32 cellular contexts compared by ENCODE assay signal in the genomic region with DNA sequence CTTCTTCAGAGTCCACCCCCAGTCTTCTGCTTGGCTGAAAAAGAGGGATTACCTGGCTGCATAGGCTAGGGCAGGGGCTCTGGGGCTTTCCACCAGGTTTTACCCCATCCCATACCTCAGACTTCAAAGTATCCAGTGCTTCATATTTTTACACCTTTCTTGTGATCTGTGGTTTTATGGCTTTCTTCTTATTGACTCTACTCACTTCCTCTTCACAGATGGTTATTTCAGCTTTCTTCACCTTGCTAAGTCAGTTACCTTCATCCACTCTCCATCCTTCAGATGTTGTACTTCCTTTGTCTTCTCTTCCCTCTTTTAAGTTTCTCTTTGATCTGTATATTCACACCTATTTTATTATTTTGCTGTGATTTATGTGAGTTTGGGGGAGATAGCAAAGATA.
"Had no signal": no experiment of that assay in that cellular context is flagged by ENCODE, and none has a peak within 500 bp of the region (broad histone marks: within the 10 kb centered on the region; RNA-seq: fewer than 3 reads in every experiment).

No MANE protein-coding gene starts in this region.

- H3K4me3 Mint-ChIP-seq: activated CD4-positive, alpha-beta memory T cell treated with anti-CD3 and anti-CD28 coated beads, Interleukin-2, amount 10 ng/mL, durations not matched to agents 7 days and 5 days; activated CD4-positive, alpha-beta T cell treated with anti-CD3 and anti-CD28 coated beads for 36 hours; activated CD8-positive, alpha-beta memory T cell treated with anti-CD3 and anti-CD28 coated beads, Interleukin-2, amount 10 ng/mL, durations not matched to agents 7 days and 5 days; activated naive CD4-positive, alpha-beta T cell treated with anti-CD3 and anti-CD28 coated beads, Interleukin-2, amount 10 ng/mL, durations not matched to agents 7 days and 5 days; activated naive CD8-positive, alpha-beta T cell; activated naive CD8-positive, alpha-beta T cell treated with anti-CD3 and anti-CD28 coated beads, Interleukin-2, amount 50 U/mL, for 24 hours; brain; WTC11 had no signal

- H3K4me1 Mint-ChIP-seq: activated CD4-positive, alpha-beta memory T cell treated with anti-CD3 and anti-CD28 coated beads, Interleukin-2, amount 10 ng/mL, durations not matched to agents 7 days and 5 days; activated CD4-positive, alpha-beta T cell treated with anti-CD3 and anti-CD28 coated beads for 36 hours; activated CD8-positive, alpha-beta memory T cell treated with anti-CD3 and anti-CD28 coated beads, Interleukin-2, amount 10 ng/mL, durations not matched to agents 7 days and 5 days; activated naive CD8-positive, alpha-beta T cell treated with anti-CD3 and anti-CD28 coated beads, Interleukin-2, amount 50 U/mL, for 24 hours; brain; WTC11 had no signal

- H3K9me3 Mint-ChIP-seq: WTC11 had no signal

- H3K4me3 ChIP-seq: PC-9 had no signal

- ATAC-seq: activated CD4-positive, alpha-beta T cell treated with anti-CD3 and anti-CD28 coated beads for 36 hours; activated CD4-positive, CD25-positive, alpha-beta regulatory T cell treated with anti-CD3 and anti-CD28 coated beads, Interleukin-2, amount 50 U/mL, for 24 hours; activated CD8-positive, alpha-beta memory T cell treated with anti-CD3 and anti-CD28 coated beads, Interleukin-2, amount 10 ng/mL, durations not matched to agents 7 days and 5 days; activated naive CD8-positive, alpha-beta T cell treated with anti-CD3 and anti-CD28 coated beads, Interleukin-2, amount 50 U/mL, for 24 hours; Right ventricle myocardium inferior; WTC11 had no signal

- H3K27me3 Mint-ChIP-seq: activated CD4-positive, alpha-beta memory T cell treated with anti-CD3 and anti-CD28 coated beads, Interleukin-2, amount 10 ng/mL, durations not matched to agents 7 days and 5 days; activated CD4-positive, alpha-beta T cell treated with anti-CD3 and anti-CD28 coated beads for 36 hours; activated CD8-positive, alpha-beta memory T cell treated with anti-CD3 and anti-CD28 coated beads, Interleukin-2, amount 10 ng/mL, durations not matched to agents 7 days and 5 days; activated naive CD4-positive, alpha-beta T cell treated with anti-CD3 and anti-CD28 coated beads, Interleukin-2, amount 10 ng/mL, durations not matched to agents 7 days and 5 days; activated naive CD8-positive, alpha-beta T cell; brain had no signal

- H3K27ac Mint-ChIP-seq: activated CD4-positive, alpha-beta memory T cell treated with anti-CD3 and anti-CD28 coated beads, Interleukin-2, amount 10 ng/mL, durations not matched to agents 7 days and 5 days; activated CD4-positive, alpha-beta T cell treated with anti-CD3 and anti-CD28 coated beads for 36 hours; activated CD8-positive, alpha-beta memory T cell treated with anti-CD3 and anti-CD28 coated beads, Interleukin-2, amount 10 ng/mL, durations not matched to agents 7 days and 5 days; activated naive CD4-positive, alpha-beta T cell treated with anti-CD3 and anti-CD28 coated beads, Interleukin-2, amount 10 ng/mL, durations not matched to agents 7 days and 5 days; activated naive CD8-positive, alpha-beta T cell; activated naive CD8-positive, alpha-beta T cell treated with anti-CD3 and anti-CD28 coated beads, Interleukin-2, amount 50 U/mL, for 24 hours; brain; WTC11 had no signal

- DNase-seq: activated CD4-positive, alpha-beta memory T cell treated with anti-CD3 and anti-CD28 coated beads, Interleukin-2, amount 10 ng/mL, durations not matched to agents 7 days and 5 days; activated CD4-positive, alpha-beta T cell treated with anti-CD3 and anti-CD28 coated beads for 36 hours; activated CD8-positive, alpha-beta memory T cell treated with anti-CD3 and anti-CD28 coated beads for 24 hours; activated CD8-positive, alpha-beta memory T cell treated with anti-CD3 and anti-CD28 coated beads, Interleukin-2, amount 10 ng/mL, durations not matched to agents 7 days and 5 days; activated CD8-positive, alpha-beta memory T cell treated with anti-CD3 and anti-CD28 coated beads, Interleukin-2, amount 50 U/mL, for 48 hours; activated effector memory CD4-positive, alpha-beta T cell treated with Interleukin-2 at 50 U/mL for 16 hours; activated naive CD4-positive, alpha-beta T cell treated with anti-CD3 and anti-CD28 coated beads, Interleukin-2, amount 10 ng/mL, durations not matched to agents 7 days and 5 days; activated naive CD8-positive, alpha-beta T cell treated with anti-CD3 and anti-CD28 coated beads, Interleukin-2, amount 50 U/mL, for 24 hours; activated T-cell treated with anti-CD3 and anti-CD28 coated beads, Interleukin-2, amount 50 U/mL, for 48 hours; anterior cingulate cortex; caudate nucleus; cerebellar nuclear complex; NCI-H1092 treated with DMSO at 0.1 percent for 48 hours; NCI-H1417; NCI-H146; NCI-H187; NCI-H2029 treated with DMSO at 0.1 percent for 48 hours; NCI-H2107; NCI-H2171; NCI-H510A; NCI-H526; NCI-H748 treated with DMSO at 0.1 percent for 48 hours; NK-92 treated with Interleukin-12 subunit alpha and Interleukin-12 subunit beta, amount 100 ng/mL, for 24 hours; PC-9; SIG-M5; SW 1271; T1000 had no signal

- H3K36me3 Mint-ChIP-seq: activated CD8-positive, alpha-beta memory T cell treated with anti-CD3 and anti-CD28 coated beads, Interleukin-2, amount 10 ng/mL, durations not matched to agents 7 days and 5 days; activated naive CD4-positive, alpha-beta T cell treated with anti-CD3 and anti-CD28 coated beads, Interleukin-2, amount 10 ng/mL, durations not matched to agents 7 days and 5 days; activated naive CD8-positive, alpha-beta T cell; brain; WTC11 had no signal
